In genomic region chr5:89307141-89307540, GRCh38 we compare ENCODE assay signal across 7 cellular contexts.
A peak's percentile ranks its signal among the peaks of the same experiment; 100 is the strongest.
DNase-seq lines count a peak whose midpoint lies in the region; ATAC-seq, FAIRE-seq and TF ChIP-seq lines count a peak whose summit lies in the region.
"Not testable (repeated sequence)": the region's sequence is repeated elsewhere in the genome, so short reads cannot be mapped to it uniquely, and the experiment has no call there.

No MANE protein-coding gene starts in this region.

- SMC1A ChIA-PET in GM12878 (lab: Charles Lee; ENCODE audit: uncharacterized antibody, unreplicated experiment) = interaction anchor here (0.7 kb wide), 2 partner anchors 220 to 307 kb away, joined by 3 read pairs; no protein-coding TSS in a partner anchor

- 100% methylated on average over 2 of the region's 2 CpGs for WGBS in GM12878 (ENCODE audit: insufficient coverage, insufficient replicate concordance, low lambda C conversion rate, missing lambda C conversion rate)
- no CpG with 5 or more reads among the region's 2 CpGs for WGBS in K562 (ENCODE audit: insufficient coverage, low coverage, missing lambda C conversion rate)

- H3K9me3 ChIP-seq in HEK293 (ENCODE audit: control insufficient read depth, insufficient read depth, low read depth, low read length); K562 (replicated peaks; ENCODE audit: control insufficient read depth, insufficient read depth, low read depth, low read length): not testable (repeated sequence)
- H3K9me3 ChIP-seq in GM12878 (replicated peaks; ENCODE audit: control insufficient read depth, insufficient read depth, low read length) = peaks cover 13% of the 10 kb centered on the region

- not testable (repeated sequence) for H2AFZ ChIP-seq in GM12878 (ENCODE audit: control insufficient read depth, low read depth, low read length); K562 (ENCODE audit: low read depth, low read length)

- not testable (repeated sequence) for H3K9ac ChIP-seq in GM12878 (ENCODE audit: control insufficient read depth, insufficient read depth, low read length); K562 (ENCODE audit: insufficient read depth in 1 of 2, low read depth in 2 of 2, low read length in 2 of 2)

- H3K9me1 ChIP-seq in K562 (ENCODE audit: control insufficient read depth, insufficient read depth, low read length) = not testable (repeated sequence)

- TF ChIP-seq EP300 in GM12878 (IDR thresholded peaks at IDR 0.05; ENCODE audit: borderline replicate concordance in 1 of 2, control insufficient read depth in 1 of 2, low read depth in 2 of 2, low read length in 2 of 2); K562 (IDR thresholded peaks at IDR 0.05; ENCODE audit: low read length): not testable (repeated sequence)

- not testable (repeated sequence) for H3K4me3 ChIP-seq in HEK293 (ENCODE audit: low read depth, low read length); GM12878; K562

- not testable (repeated sequence) for DNase-seq in GM12892 (ENCODE audit: insufficient read length); GM12878 (ENCODE audit: low read depth, low spot score); K562 (ENCODE audit: extremely low read depth in 1 of 4, low spot score in 3 of 4); memory B cell (ENCODE audit: low spot score in 2 of 2); stimulated activated naive B cell treated with anti-CD40 and anti-IgM and Interleukin-4, amounts not matched to agents 10 μg/mL and 1 μg/mL and 100 μg/mL, for 72 hours

- H3K27ac ChIP-seq in HEK293 (ENCODE audit: extremely low read depth, low read depth, low read length); K562 (ENCODE audit: extremely low read depth, low read depth, low read length): not testable (repeated sequence)
- H3K27ac ChIP-seq in GM12878 (ENCODE audit: control insufficient read depth, insufficient read depth) = peak overlapping the region; percentile 96; the same call in 1 of the 2 replicates

- H3K4me2 ChIP-seq in GM12878 (ENCODE audit: control insufficient read depth, insufficient read depth); K562 (ENCODE audit: insufficient read depth, low read length): not testable (repeated sequence)

- not testable (repeated sequence) for H4K20me1 ChIP-seq in GM12878 (ENCODE audit: control insufficient read depth, insufficient read depth); K562 (replicated peaks; ENCODE audit: control insufficient read depth, insufficient read depth, low read length)

- not testable (repeated sequence) for BruUV-seq in GM12878 (replicated peaks; lab: Mats Ljungman, UMichigan); K562 (replicated peaks; lab: Mats Ljungman, UMichigan)

- TF ChIP-seq CTCF in HEK293 (tag by site-specific recombination; IDR thresholded peaks at IDR 0.05); GM12878 (IDR thresholded peaks at IDR 0.05 in 2 of 3, conservative IDR thresholded peaks at IDR 0.05 in 1 of 3; ENCODE audit: control insufficient read depth in 2 of 3, extremely low read depth in 1 of 3, insufficient read depth in 1 of 3, low read depth in 3 of 3, low read length in 3 of 3); K562 (IDR thresholded peaks at IDR 0.05 in 2 of 3, conservative IDR thresholded peaks at IDR 0.05 in 1 of 3; ENCODE audit: insufficient read depth in 2 of 3, low read depth in 1 of 3, low read length in 3 of 3): not testable (repeated sequence)

- not testable (repeated sequence) for ATAC-seq in GM12878; K562; memory B cell (ENCODE audit: low read depth); stimulated activated memory B cell treated with anti-CD40 and anti-IgM and Interleukin-4, amounts not matched to agents 10 μg/mL and 1 μg/mL and 100 μg/mL, for 72 hours; stimulated activated naive B cell treated with anti-CD40 and anti-IgM and Interleukin-4, amounts not matched to agents 10 μg/mL and 1 μg/mL and 100 μg/mL, for 72 hours (replicated peaks)

- peak overlapping the region; percentile 76 for H3K27ac Mint-ChIP-seq in memory B cell
- peak overlapping the region; percentile 48 for H3K27ac Mint-ChIP-seq in stimulated activated memory B cell treated with anti-CD40 and anti-IgM and Interleukin-4, amounts not matched to agents 10 μg/mL and 1 μg/mL and 100 μg/mL, for 72 hours
- H3K27ac Mint-ChIP-seq in stimulated activated naive B cell treated with anti-CD40 and anti-IgM and Interleukin-4, amounts not matched to agents 10 μg/mL and 1 μg/mL and 100 μg/mL, for 72 hours = peak overlapping the region; percentile 91

- POLR2A ChIA-PET in HEK293 (lab: Yijun Ruan, JAX); K562 (lab: Yijun Ruan, JAX): not testable (repeated sequence)
- POLR2A ChIA-PET in GM12878 (lab: Charles Lee) = interaction anchor here (0.6 kb wide), 1 partner anchor 432 kb away, joined by 6 read pairs; no protein-coding TSS in a partner anchor

- RAD21 ChIA-PET in GM12878 (lab: Charles Lee; ENCODE audit: unreplicated experiment) = not testable (repeated sequence)

- H3K4me3 Mint-ChIP-seq in memory B cell; stimulated activated memory B cell treated with anti-CD40 and anti-IgM and Interleukin-4, amounts not matched to agents 10 μg/mL and 1 μg/mL and 100 μg/mL, for 72 hours; stimulated activated naive B cell treated with anti-CD40 and anti-IgM and Interleukin-4, amounts not matched to agents 10 μg/mL and 1 μg/mL and 100 μg/mL, for 72 hours: not testable (repeated sequence)

- H3K36me3 Mint-ChIP-seq in memory B cell; stimulated activated memory B cell treated with anti-CD40 and anti-IgM and Interleukin-4, amounts not matched to agents 10 μg/mL and 1 μg/mL and 100 μg/mL, for 72 hours: not testable (repeated sequence)
- H3K36me3 Mint-ChIP-seq in stimulated activated naive B cell treated with anti-CD40 and anti-IgM and Interleukin-4, amounts not matched to agents 10 μg/mL and 1 μg/mL and 100 μg/mL, for 72 hours = peaks cover 17 to 18% of the 10 kb centered on the region in 2 donors

- CTCF ChIA-PET in HEK293 (lab: Yijun Ruan, JAX); GM12878 (lab: Yijun Ruan, JAX); K562 (lab: Yijun Ruan, JAX; ENCODE audit: low intra/inter-chr PET ratio): not testable (repeated sequence)

- TF ChIP-seq RAD21 in GM12878 (IDR thresholded peaks at IDR 0.05; ENCODE audit: insufficient read depth, low read depth, low read length); K562 (CRISPR knock-in tag; conservative IDR thresholded peaks at IDR 0.05 in 1 of 2, IDR thresholded peaks at IDR 0.05 in 1 of 2): not testable (repeated sequence)

- in situ Hi-C loops in GM12878 (cut with MboI) = loop anchor here (10.0 kb wide), 1 partner anchor 422 kb away; the partner anchor contains the start of gene MEF2C
- in situ Hi-C loops in K562 (cut with MboI) = not testable (repeated sequence)

- not testable (repeated sequence) for H3K36me3 ChIP-seq in HEK293 (ENCODE audit: control insufficient read depth in 2 of 2, insufficient read depth in 1 of 2, low read length in 2 of 2); GM12878 (ENCODE audit: control insufficient read depth in 2 of 2, insufficient read depth in 2 of 2, low read length in 1 of 2); K562 (ENCODE audit: control insufficient read depth, insufficient read depth, low read length)

- not testable (repeated sequence) for H3K79me2 ChIP-seq in GM12878 (ENCODE audit: control insufficient read depth, insufficient read depth, low read length); K562 (ENCODE audit: control insufficient read depth, insufficient read depth, low read length)

- H3K27me3 Mint-ChIP-seq in memory B cell; stimulated activated memory B cell treated with anti-CD40 and anti-IgM and Interleukin-4, amounts not matched to agents 10 μg/mL and 1 μg/mL and 100 μg/mL, for 72 hours; stimulated activated naive B cell treated with anti-CD40 and anti-IgM and Interleukin-4, amounts not matched to agents 10 μg/mL and 1 μg/mL and 100 μg/mL, for 72 hours: not testable (repeated sequence)

- intact Hi-C loops in GM12878 (cut with micrococcal nuclease; ENCODE audit: unreplicated experiment) = loop anchor here (10.0 kb wide), 1 partner anchor 708 kb away; no protein-coding TSS in a partner anchor
- intact Hi-C loops in K562 (cut with micrococcal nuclease) = not testable (repeated sequence)

- not testable (repeated sequence) for H3K4me1 ChIP-seq in HEK293 (ENCODE audit: control insufficient read depth, insufficient read depth, low read length)
- H3K4me1 ChIP-seq in GM12878 (ENCODE audit: control insufficient read depth, insufficient read depth, low read length) (peaks cover 40% of the 10 kb centered on the region), K562 (replicated peaks in 1 of 2; ENCODE audit: control insufficient read depth in 2 of 2, insufficient read depth in 2 of 2, low read length in 2 of 2) (peaks cover 0 to 19% of the 10 kb centered on the region in 2 experiments; a peak in 2 of 5 replicates)

- TF ChIP-seq POLR2A in GM12892 (IDR thresholded peaks at IDR 0.05; ENCODE audit: low read depth, low read length); GM12878 (IDR thresholded peaks at IDR 0.05; ENCODE audit: low read depth, low read length); K562 (conservative IDR thresholded peaks at IDR 0.05): not testable (repeated sequence)

- peak; percentile 27 for FAIRE-seq in GM12892 (lab: Jason Lieb, UNC)
- not testable (repeated sequence) for FAIRE-seq in GM12878 (lab: Jason Lieb, UNC); K562 (lab: Jason Lieb, UNC)

- not testable (repeated sequence) for H3K9me3 Mint-ChIP-seq in memory B cell; stimulated activated memory B cell treated with anti-CD40 and anti-IgM and Interleukin-4, amounts not matched to agents 10 μg/mL and 1 μg/mL and 100 μg/mL, for 72 hours; stimulated activated naive B cell treated with anti-CD40 and anti-IgM and Interleukin-4, amounts not matched to agents 10 μg/mL and 1 μg/mL and 100 μg/mL, for 72 hours

- H3K27me3 ChIP-seq in GM12878 (replicated peaks in 1 of 2; ENCODE audit: control insufficient read depth in 2 of 2, insufficient read depth in 2 of 2, low read length in 1 of 2); K562 (ENCODE audit: control insufficient read depth in 2 of 2, insufficient read depth in 2 of 2, low read length in 2 of 2): not testable (repeated sequence)

- not testable (repeated sequence) for H3K4me1 Mint-ChIP-seq in memory B cell
- peaks cover 34% of the 10 kb centered on the region for H3K4me1 Mint-ChIP-seq in stimulated activated memory B cell treated with anti-CD40 and anti-IgM and Interleukin-4, amounts not matched to agents 10 μg/mL and 1 μg/mL and 100 μg/mL, for 72 hours
- peaks cover 29 to 44% of the 10 kb centered on the region in 2 donors for H3K4me1 Mint-ChIP-seq in stimulated activated naive B cell treated with anti-CD40 and anti-IgM and Interleukin-4, amounts not matched to agents 10 μg/mL and 1 μg/mL and 100 μg/mL, for 72 hours
